ENCODE assay signal across 10 cellular contexts in genomic region chr19:51806571-51806970, GRCh38. TPM values are rescaled to one million over a fixed set of nuclear protein-coding genes. Genes with fewer than 3 reads are reported as not detected.
"Had no signal": no experiment of that assay in that cellular context is flagged by ENCODE, and none has a peak within 500 bp of the region (broad histone marks: within the 10 kb centered on the region; RNA-seq: fewer than 3 reads in every experiment).

No MANE protein-coding gene starts in this region.

RNA-seq across cellular contexts. Expression of gene FPR3, which starts 11.6 kb away (rescaled TPM):
- total RNA-seq: epithelial cell of proximal tubule; fibroblast of lung; foreskin keratinocyte; hepatocyte; mesothelial cell of epicardium; natural killer cell treated with Interleukin-12 subunit alpha and Interleukin-12 subunit beta and Interleukin-15 and Interleukin-18, amount 100 ng/mL, for 72 hours; neural crest cell; pulmonary artery endothelial cell had no signal
- polyA plus RNA-seq: fibroblast of lung, foreskin keratinocyte, hepatocyte had no signal

RNA-seq across cellular contexts. Expression of gene FPR2, which starts 45.6 kb away (rescaled TPM):
- total RNA-seq: epithelial cell of proximal tubule, fibroblast of lung, foreskin keratinocyte, hepatocyte, mesothelial cell of epicardium, neural crest cell, pulmonary artery endothelial cell, transverse colon, vagina had no signal
- polyA plus RNA-seq: foreskin keratinocyte, hepatocyte had no signal

RNA-seq across cellular contexts. Expression of gene FPR1, which starts 54.9 kb away (rescaled TPM):
- total RNA-seq: epithelial cell of proximal tubule, fibroblast of lung, mesothelial cell of epicardium, neural crest cell, pulmonary artery endothelial cell had no signal
- polyA plus RNA-seq: foreskin keratinocyte had no signal
